24 cellular contexts compared by ENCODE assay signal in the genomic region with DNA sequence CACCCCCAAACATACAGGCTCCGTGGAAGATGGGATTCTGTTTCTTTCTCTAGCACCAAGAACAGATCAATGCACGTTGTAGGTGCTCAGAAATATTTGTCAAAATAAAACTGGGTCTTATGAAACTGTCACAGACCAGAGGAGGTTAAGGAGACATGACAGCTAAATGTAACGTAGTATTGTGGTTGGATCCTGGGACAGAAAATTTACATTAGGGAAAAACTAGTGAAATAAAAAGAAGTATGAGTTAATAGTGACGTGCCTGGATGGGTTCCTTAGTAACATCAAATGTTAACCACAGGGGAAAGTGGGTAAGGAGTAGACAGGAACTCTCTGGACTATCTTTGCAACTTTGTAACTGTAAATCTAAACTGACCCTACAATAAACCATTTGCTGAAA. TPM values are rescaled to one million over a fixed set of nuclear protein-coding genes. Genes with fewer than 3 reads are reported as not detected.
DNase-seq lines count a peak whose midpoint lies in the region; ATAC-seq lines count a peak whose summit lies in the region.
"Had no signal": no experiment of that assay in that cellular context is flagged by ENCODE, and none has a peak within 500 bp of the region (broad histone marks: within the 10 kb centered on the region; RNA-seq: fewer than 3 reads in every experiment).

No MANE protein-coding gene starts in this region.

- peak overlapping the region; percentile 36; the same call in 1 of the 2 replicates for H3K27ac ChIP-seq in BLaER1
- H3K27ac ChIP-seq in BLaER1 treated with 17β-estradiol and CSF1 and Interleukin-3, amounts not matched to agents 10 nM and 100 nM, result peak overlapping the region in 9 of 11 experiments; percentile 13 to 63 (median 40); a peak in 10 of 22 replicates
- H3K27ac ChIP-seq: breast epithelium, pancreas, upper lobe of right lung had no signal

- H3K27ac Mint-ChIP-seq in activated naive CD8-positive, alpha-beta T cell, result peak overlapping the region; percentile 83
- peak overlapping the region; percentile 1 to 93 (median 78) for H3K27ac Mint-ChIP-seq in naive thymus-derived CD8-positive, alpha-beta T cell
- H3K27ac Mint-ChIP-seq: T-helper 2 cell treated with Interferon-gamma antibody and Interleukin-4, amounts not matched to agents 5 μg/mL and 100 μg/mL, for 36 hours had no signal

- no peaks in the 10 kb centered on the region for H3K9me3 Mint-ChIP-seq in activated naive CD8-positive, alpha-beta T cell (ENCODE audit: low read depth)
- no peaks in the 10 kb centered on the region for H3K9me3 Mint-ChIP-seq in naive thymus-derived CD8-positive, alpha-beta T cell
- H3K9me3 Mint-ChIP-seq: T-helper 2 cell treated with Interferon-gamma antibody and Interleukin-4, amounts not matched to agents 5 μg/mL and 100 μg/mL, for 36 hours had no signal

- H3K36me3 ChIP-seq in BLaER1, result peaks cover 18% of the 10 kb centered on the region
- H3K36me3 ChIP-seq in BLaER1 treated with 17β-estradiol and CSF1 and Interleukin-3, amounts not matched to agents 10 nM and 100 nM, result peaks cover 0 to 14% (median 6%) of the 10 kb centered on the region in 11 experiments; a peak in 5 of 22 replicates
- H3K36me3 ChIP-seq: breast epithelium, pancreas, upper lobe of right lung had no signal

- POLR2A ChIA-PET in naive thymus-derived CD8-positive, alpha-beta T cell (lab: Charles Lee), result interaction anchor here (0.6 to 1.0 kb wide), 2 partner anchors 32 to 60 kb away, joined by 4 to 5 read pairs; no protein-coding TSS in a partner anchor

- peaks cover 53% of the 10 kb centered on the region for H4K20me1 ChIP-seq in BLaER1
- peaks cover 0 to 51% (median 7%) of the 10 kb centered on the region in 11 experiments; a peak in 9 of 22 replicates for H4K20me1 ChIP-seq in BLaER1 treated with 17β-estradiol and CSF1 and Interleukin-3, amounts not matched to agents 10 nM and 100 nM

- H3K9me3 ChIP-seq in BLaER1, result peaks cover 21% of the 10 kb centered on the region
- peaks cover 7 to 27% (median 20%) of the 10 kb centered on the region in 11 experiments; a peak in 19 of 22 replicates for H3K9me3 ChIP-seq in BLaER1 treated with 17β-estradiol and CSF1 and Interleukin-3, amounts not matched to agents 10 nM and 100 nM (replicated peaks in 1 of 11)
- H3K9me3 ChIP-seq: breast epithelium, pancreas, SK-N-SH, upper lobe of right lung had no signal

- H3K9ac ChIP-seq in BLaER1, result no peak overlapping the region
- H3K9ac ChIP-seq in BLaER1 treated with 17β-estradiol and CSF1 and Interleukin-3, amounts not matched to agents 10 nM and 100 nM, result peak overlapping the region in 3 of 11 experiments; percentile 2 to 52 (median 4); a peak in 4 of 22 replicates
- H3K9ac ChIP-seq: SK-N-SH had no signal

- no peak for DNase-seq in naive thymus-derived CD8-positive, alpha-beta T cell
- DNase-seq in hypothalamus (lab: John Stamatoyannopoulos, UW) (no peak), medulla oblongata (ENCODE audit: extremely low spot score) (no peak)
- DNase-seq: activated CD4-positive, alpha-beta T cell treated with anti-CD3 and anti-CD28 coated beads for 4 hours; activated effector memory CD4-positive, alpha-beta T cell treated with Interleukin-2 at 50 U/mL for 16 hours; amygdala; effector CD4-positive, alpha-beta T cell; islet precursor cell; Karpas-422; MV-4-11; NCI-H146; NCI-H2107; pancreas; SK-N-SH; stimulated activated CD4-positive, alpha-beta T cell treated with anti-CD3 and anti-CD28 coated beads, Interleukin-1b, Interleukin-23, amount 100 ng/mL, for 48 hours; stimulated activated CD8-positive, alpha-beta memory T cell treated with anti-CD3 and anti-CD28 coated beads, Interleukin-4, amount 100 ng/mL, for 48 hours; upper lobe of right lung had no signal

- H3K4me3 ChIP-seq in BLaER1, result no peak overlapping the region
- H3K4me3 ChIP-seq in BLaER1 treated with 17β-estradiol and CSF1 and Interleukin-3, amounts not matched to agents 10 nM and 100 nM, result no peak overlapping the region
- H3K4me3 ChIP-seq: breast epithelium, pancreas, smooth muscle cell, upper lobe of right lung had no signal

- peaks cover 6% of the 10 kb centered on the region for H3K36me3 Mint-ChIP-seq in activated naive CD8-positive, alpha-beta T cell
- H3K36me3 Mint-ChIP-seq in naive thymus-derived CD8-positive, alpha-beta T cell, result peaks cover 0 to 25% (median 3%) of the 10 kb centered on the region in 3 donors

- peak overlapping the region; percentile 75 for H3K4me2 ChIP-seq in BLaER1
- peak overlapping the region; percentile 62 to 82 (median 73) for H3K4me2 ChIP-seq in BLaER1 treated with 17β-estradiol and CSF1 and Interleukin-3, amounts not matched to agents 10 nM and 100 nM
- H3K4me2 ChIP-seq: SK-N-SH, smooth muscle cell had no signal

- H3K4me3 Mint-ChIP-seq in activated naive CD8-positive, alpha-beta T cell, result peak overlapping the region; percentile 35
- H3K4me3 Mint-ChIP-seq in naive thymus-derived CD8-positive, alpha-beta T cell, result peak overlapping the region in 4 of 10 donors; percentile 22 to 48 (median 38)
- H3K4me3 Mint-ChIP-seq: T-helper 2 cell treated with Interferon-gamma antibody and Interleukin-4, amounts not matched to agents 5 μg/mL and 100 μg/mL, for 36 hours had no signal

- H3K4me1 Mint-ChIP-seq in activated naive CD8-positive, alpha-beta T cell (ENCODE audit: low read depth), result peaks cover 59% of the 10 kb centered on the region
- peaks cover 47 to 76% (median 69%) of the 10 kb centered on the region in 4 donors for H3K4me1 Mint-ChIP-seq in naive thymus-derived CD8-positive, alpha-beta T cell

- no peaks in the 10 kb centered on the region for H3K27me3 Mint-ChIP-seq in activated naive CD8-positive, alpha-beta T cell
- no peaks in the 10 kb centered on the region for H3K27me3 Mint-ChIP-seq in naive thymus-derived CD8-positive, alpha-beta T cell

- H3K4me1 ChIP-seq in BLaER1, result peaks cover 61% of the 10 kb centered on the region
- peaks cover 38 to 60% (median 51%) of the 10 kb centered on the region in 10 experiments for H3K4me1 ChIP-seq in BLaER1 treated with 17β-estradiol and CSF1 and Interleukin-3, amounts not matched to agents 10 nM and 100 nM
- H3K4me1 ChIP-seq: breast epithelium, pancreas, upper lobe of right lung had no signal

- H3K27me3 ChIP-seq in BLaER1, result no peaks in the 10 kb centered on the region
- H3K27me3 ChIP-seq in BLaER1 treated with 17β-estradiol and CSF1 and Interleukin-3, amounts not matched to agents 10 nM and 100 nM, result no peaks in the 10 kb centered on the region
- H3K27me3 ChIP-seq: breast epithelium, pancreas had no signal

- no peak for ATAC-seq in naive thymus-derived CD8-positive, alpha-beta T cell
- ATAC-seq in activated CD4-positive, CD25-positive, alpha-beta regulatory T cell treated with anti-CD3 and anti-CD28 coated beads, Interleukin-2, amount 50 U/mL, for 24 hours, result no peak
- ATAC-seq: pancreas, upper lobe of right lung had no signal

RNA-seq across cellular contexts. Expression of gene NOL4L, which starts 31.5 kb away (rescaled TPM):
- total RNA-seq in naive thymus-derived CD8-positive, alpha-beta T cell, result 10 to 100 TPM; 65.7 to 66.1 TPM
- 10 to 100 TPM; 10.0 to 21.5 (median 14.2) TPM for polyA plus RNA-seq in naive thymus-derived CD8-positive, alpha-beta T cell
